In the genomic region with DNA sequence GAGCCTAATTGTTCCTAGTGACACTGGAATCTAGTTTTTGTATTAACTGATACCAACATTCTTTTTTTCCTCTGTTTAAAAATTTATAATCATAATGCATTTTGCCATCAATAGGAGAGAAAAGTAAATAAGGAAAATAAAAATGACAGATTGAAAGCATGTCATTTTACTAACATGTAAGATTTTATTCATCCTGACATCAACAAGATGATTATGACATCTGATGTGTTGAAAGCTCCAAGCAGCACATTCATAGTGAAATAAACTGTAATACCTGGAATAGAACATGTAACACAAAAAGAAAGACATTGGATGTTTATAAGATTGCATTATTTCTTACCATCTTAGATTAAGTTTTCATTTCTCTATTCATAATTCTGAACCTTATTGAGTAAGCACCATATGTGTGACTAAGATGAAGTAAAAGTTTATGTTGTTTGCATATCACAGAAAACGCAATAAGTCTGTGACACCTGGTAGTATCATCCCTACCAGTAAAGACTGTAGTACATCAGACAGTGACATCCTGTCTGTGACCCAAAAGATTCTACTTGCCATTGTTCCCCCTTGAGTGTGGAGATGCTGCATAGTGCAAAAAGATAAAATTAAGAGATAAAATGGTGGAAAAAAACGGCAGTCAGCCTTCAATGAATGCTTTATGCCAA, we compare ENCODE assay signal across 20 cellular contexts.
DNase-seq lines count a peak whose midpoint lies in the region; ATAC-seq, FAIRE-seq and TF ChIP-seq lines count a peak whose summit lies in the region.
"Had no signal": no experiment of that assay in that cellular context is flagged by ENCODE, and none has a peak within 500 bp of the region (broad histone marks: within the 10 kb centered on the region; RNA-seq: fewer than 3 reads in every experiment).

No MANE protein-coding gene starts in this region.

- peaks cover 0 to 7% of the 10 kb centered on the region in 2 donors for H3K36me3 ChIP-seq in small intestine (ENCODE audit: control insufficient read depth in 2 of 2, insufficient read depth in 2 of 2, low read length in 2 of 2)
- H3K36me3 ChIP-seq: SJCRH30 had no signal

- CTCF ChIA-PET in A549 (lab: Yijun Ruan, JAX): interaction anchor here (0.6 kb wide), 1 partner anchor 1574 kb away, joined by 3 read pairs; no protein-coding TSS in a partner anchor

- H3K4me1 ChIP-seq in A549 (no peaks in the 10 kb centered on the region), small intestine (ENCODE audit: control insufficient read depth in 2 of 2, insufficient read depth in 1 of 2, low read depth in 1 of 2, low read length in 1 of 2) (no peaks in the 10 kb centered on the region)
- H3K4me1 ChIP-seq: Peyer's patch, SJCRH30 had no signal

- no peaks in the 10 kb centered on the region for H3K36me3 Mint-ChIP-seq in activated T-cell treated with anti-CD3 and anti-CD28 coated beads, Interleukin-2, amount 50 U/mL, for 72 hours (ENCODE audit: insufficient read depth in 2 of 2)
- H3K36me3 Mint-ChIP-seq: CD4-positive, CD25-positive, alpha-beta regulatory T cell had no signal

- no peak for TF ChIP-seq CTCF in A549 (IDR thresholded peaks at IDR 0.05)

- FAIRE-seq in A549 (lab: Jason Lieb, UNC) (peak; percentile 92), H54 (lab: Jason Lieb, UNC) (peak; percentile 30), small intestine (lab: Jason Lieb, UNC) (peak; percentile 36)
- FAIRE-seq: GM12891 had no signal

- H3K4me1 Mint-ChIP-seq in activated T-cell treated with anti-CD3 and anti-CD28 coated beads, Interleukin-2, amount 50 U/mL, for 72 hours (ENCODE audit: low read depth): peaks cover 19% of the 10 kb centered on the region
- H3K4me1 Mint-ChIP-seq: CD4-positive, CD25-positive, alpha-beta regulatory T cell; H9 had no signal

- DNase-seq in activated T-cell treated with anti-CD3 and anti-CD28 coated beads, Interleukin-2, amount 50 U/mL, for 72 hours: no peak
- no peak for DNase-seq in activated T-cell treated with anti-CD3 and anti-CD28 coated beads, Interleukin-2, amount 50 U/mL, for 1 hour
- no peak for DNase-seq in A549 (ENCODE audit: low read depth in 1 of 2, low spot score in 1 of 2)
- no peak for DNase-seq in H54 (ENCODE audit: insufficient read length, low spot score)
- DNase-seq in small intestine: no peak
- DNase-seq in COLO829 (ENCODE audit: low spot score): no peak
- DNase-seq in GF-D8 (lab: John Stamatoyannopoulos, UW): no peak
- DNase-seq: CD4-positive, CD25-positive, alpha-beta regulatory T cell; DND-41; H9; HFFc6; Kasumi-1; NCI-H1694 treated with DMSO at 0.1 percent for 48 hours; NCI-H2081 treated with DMSO at 0.1 percent for 48 hours; NCI-H2171 treated with DMSO at 0.1 percent for 48 hours; NCI-H524 treated with DMSO at 0.1 percent for 48 hours; NCI-H82; Peyer's patch; SJCRH30 had no signal

- TF ChIP-seq RAD21 in A549 (conservative IDR thresholded peaks at IDR 0.05 in 1 of 2, IDR thresholded peaks at IDR 0.05 in 1 of 2): no peak

- POLR2A ChIA-PET in A549 (lab: Yijun Ruan, JAX): no interaction called here

- H3K9me3 ChIP-seq in A549 (no peaks in the 10 kb centered on the region), small intestine (ENCODE audit: control insufficient read depth, low read depth) (no peaks in the 10 kb centered on the region)
- H3K9me3 ChIP-seq: Peyer's patch, SJCRH30 had no signal

- no peaks in the 10 kb centered on the region for H3K27me3 ChIP-seq in small intestine (ENCODE audit: control insufficient read depth in 2 of 2, insufficient read depth in 2 of 2, low read length in 2 of 2)
- H3K27me3 ChIP-seq: Peyer's patch, SJCRH30 had no signal

- no peak overlapping the region for H3K4me2 ChIP-seq in A549

- H3K27ac ChIP-seq in A549 (no peak overlapping the region), small intestine (ENCODE audit: low read depth in 1 of 2, low read length in 1 of 2) (no peak overlapping the region)
- H3K27ac ChIP-seq: Peyer's patch, SJCRH30 had no signal

- 56% methylated on average over 2 of the region's 2 CpGs for WGBS in A549 (ENCODE audit: missing lambda C conversion rate)
- WGBS in small intestine, 3 donors: 68 to 79% (median 77%) methylated on average over 2 of the region's 2 CpGs

- ATAC-seq in activated T-cell treated with anti-CD3 and anti-CD28 coated beads, Interleukin-2, amount 50 U/mL, for 72 hours (replicated peaks in 1 of 2): peak; percentile 93
- no peak for ATAC-seq in A549

- no peaks in the 10 kb centered on the region for H3K9me3 Mint-ChIP-seq in activated T-cell treated with anti-CD3 and anti-CD28 coated beads, Interleukin-2, amount 50 U/mL, for 72 hours
- H3K9me3 Mint-ChIP-seq: CD4-positive, CD25-positive, alpha-beta regulatory T cell; H9 had no signal

- H3K4me3 ChIP-seq in A549 (no peak overlapping the region), small intestine (ENCODE audit: low read depth in 1 of 2, low read length in 2 of 2) (no peak overlapping the region)
- H3K4me3 ChIP-seq: Peyer's patch, SJCRH30 had no signal

- TF ChIP-seq EP300 in A549 (IDR thresholded peaks at IDR 0.05): no peak

- H3K4me3 Mint-ChIP-seq in activated T-cell treated with anti-CD3 and anti-CD28 coated beads, Interleukin-2, amount 50 U/mL, for 72 hours: peak overlapping the region in 1 of 2 donors; percentile 31
- H3K4me3 Mint-ChIP-seq: CD4-positive, CD25-positive, alpha-beta regulatory T cell; H9; HFFc6 had no signal

- H3K27me3 Mint-ChIP-seq in activated T-cell treated with anti-CD3 and anti-CD28 coated beads, Interleukin-2, amount 50 U/mL, for 72 hours (ENCODE audit: low read depth): no peaks in the 10 kb centered on the region

- no peak for TF ChIP-seq POLR2A in A549 (IDR thresholded peaks at IDR 0.05; ENCODE audit: low read length)
- no peak for TF ChIP-seq POLR2A in H54 (IDR thresholded peaks at IDR 0.05; ENCODE audit: low read depth, low read length)

- H3K27ac Mint-ChIP-seq in activated T-cell treated with anti-CD3 and anti-CD28 coated beads, Interleukin-2, amount 50 U/mL, for 72 hours: peak overlapping the region; percentile 78
- H3K27ac Mint-ChIP-seq: CD4-positive, CD25-positive, alpha-beta regulatory T cell; H9; HFFc6 had no signal

TF ChIP-seq in A549, 52 proteins besides CTCF, POLR2A, EP300 and RAD21:
- TF ChIP-seq RNF2 (IDR thresholded peaks at IDR 0.05; ENCODE audit: borderline replicate concordance, low read depth): no peak
- TF ChIP-seq, protein P1, sequence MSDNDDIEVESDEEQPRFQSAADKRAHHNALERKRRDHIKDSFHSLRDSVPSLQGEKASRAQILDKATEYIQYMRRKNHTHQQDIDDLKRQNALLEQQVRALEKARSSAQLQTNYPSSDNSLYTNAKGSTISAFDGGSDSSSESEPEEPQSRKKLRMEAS (IDR thresholded peaks at IDR 0.05): no peak
- TF ChIP-seq NPAS2 (CRISPR knock-in tag; IDR thresholded peaks at IDR 0.05; ENCODE audit: borderline replicate concordance): no peak
- TF ChIP-seq, protein P2, sequence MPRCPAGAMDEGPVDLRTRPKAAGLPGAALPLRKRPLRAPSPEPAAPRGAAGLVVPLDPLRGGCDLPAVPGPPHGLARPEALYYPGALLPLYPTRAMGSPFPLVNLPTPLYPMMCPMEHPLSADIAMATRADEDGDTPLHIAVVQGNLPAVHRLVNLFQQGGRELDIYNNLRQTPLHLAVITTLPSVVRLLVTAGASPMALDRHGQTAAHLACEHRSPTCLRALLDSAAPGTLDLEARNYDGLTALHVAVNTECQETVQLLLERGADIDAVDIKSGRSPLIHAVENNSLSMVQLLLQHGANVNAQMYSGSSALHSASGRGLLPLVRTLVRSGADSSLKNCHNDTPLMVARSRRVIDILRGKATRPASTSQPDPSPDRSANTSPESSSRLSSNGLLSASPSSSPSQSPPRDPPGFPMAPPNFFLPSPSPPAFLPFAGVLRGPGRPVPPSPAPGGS (IDR thresholded peaks at IDR 0.05): no peak
- no peak for TF ChIP-seq CHD4 (IDR thresholded peaks at IDR 0.05; ENCODE audit: borderline replicate concordance)
- TF ChIP-seq, protein P3, sequence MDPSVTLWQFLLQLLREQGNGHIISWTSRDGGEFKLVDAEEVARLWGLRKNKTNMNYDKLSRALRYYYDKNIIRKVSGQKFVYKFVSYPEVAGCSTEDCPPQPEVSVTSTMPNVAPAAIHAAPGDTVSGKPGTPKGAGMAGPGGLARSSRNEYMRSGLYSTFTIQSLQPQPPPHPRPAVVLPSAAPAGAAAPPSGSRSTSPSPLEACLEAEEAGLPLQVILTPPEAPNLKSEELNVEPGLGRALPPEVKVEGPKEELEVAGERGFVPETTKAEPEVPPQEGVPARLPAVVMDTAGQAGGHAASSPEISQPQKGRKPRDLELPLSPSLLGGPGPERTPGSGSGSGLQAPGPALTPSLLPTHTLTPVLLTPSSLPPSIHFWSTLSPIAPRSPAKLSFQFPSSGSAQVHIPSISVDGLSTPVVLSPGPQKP (IDR thresholded peaks at IDR 0.05; ENCODE audit: low read depth, low read length): no peak
- no peak for TF ChIP-seq RCOR1 (IDR thresholded peaks at IDR 0.05; ENCODE audit: low read depth, low read length)
- no peak for TF ChIP-seq KDM5A (IDR thresholded peaks at IDR 0.05)
- no peak for TF ChIP-seq CBX8 (IDR thresholded peaks at IDR 0.05)
- no peak for TF ChIP-seq NFE2L2 (conservative IDR thresholded peaks at IDR 0.05; ENCODE audit: low read length)
- no peak for TF ChIP-seq ZNF302 (CRISPR knock-in tag; IDR thresholded peaks at IDR 0.05)
- TF ChIP-seq SMC3 (IDR thresholded peaks at IDR 0.05): no peak
- no peak for TF ChIP-seq CBX2 (IDR thresholded peaks at IDR 0.05; ENCODE audit: borderline replicate concordance, low read depth)
- TF ChIP-seq TP53 (CRISPR knock-in tag; IDR thresholded peaks at IDR 0.05): no peak
- TF ChIP-seq ZFP36 (IDR thresholded peaks at IDR 0.05; ENCODE audit: borderline replicate concordance, partially characterized antibody): no peak
- no peak for TF ChIP-seq SREBF2 (IDR thresholded peaks at IDR 0.05)
- TF ChIP-seq, protein P4, sequence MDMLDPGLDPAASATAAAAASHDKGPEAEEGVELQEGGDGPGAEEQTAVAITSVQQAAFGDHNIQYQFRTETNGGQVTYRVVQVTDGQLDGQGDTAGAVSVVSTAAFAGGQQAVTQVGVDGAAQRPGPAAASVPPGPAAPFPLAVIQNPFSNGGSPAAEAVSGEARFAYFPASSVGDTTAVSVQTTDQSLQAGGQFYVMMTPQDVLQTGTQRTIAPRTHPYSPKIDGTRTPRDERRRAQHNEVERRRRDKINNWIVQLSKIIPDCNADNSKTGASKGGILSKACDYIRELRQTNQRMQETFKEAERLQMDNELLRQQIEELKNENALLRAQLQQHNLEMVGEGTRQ (IDR thresholded peaks at IDR 0.05): no peak
- no peak for TF ChIP-seq GATA3 (IDR thresholded peaks at IDR 0.05; ENCODE audit: borderline replicate concordance)
- no peak for TF ChIP-seq NR3C1 (IDR thresholded peaks at IDR 0.05)
- TF ChIP-seq ESRRA (IDR thresholded peaks at IDR 0.05; ENCODE audit: borderline replicate concordance, low read length): no peak

Comparison
In these comparisons a context has a peak if more than half of its experiments do, and no peak if none do; other contexts are left out.
1. ATAC-seq: peak in activated T-cell treated with anti-CD3 and anti-CD28 coated beads, Interleukin-2, amount 50 U/mL, for 72 hours (2 of 2); none in A549 (0 of 2).